21 cellular contexts compared by ENCODE assay signal in the genomic region with DNA sequence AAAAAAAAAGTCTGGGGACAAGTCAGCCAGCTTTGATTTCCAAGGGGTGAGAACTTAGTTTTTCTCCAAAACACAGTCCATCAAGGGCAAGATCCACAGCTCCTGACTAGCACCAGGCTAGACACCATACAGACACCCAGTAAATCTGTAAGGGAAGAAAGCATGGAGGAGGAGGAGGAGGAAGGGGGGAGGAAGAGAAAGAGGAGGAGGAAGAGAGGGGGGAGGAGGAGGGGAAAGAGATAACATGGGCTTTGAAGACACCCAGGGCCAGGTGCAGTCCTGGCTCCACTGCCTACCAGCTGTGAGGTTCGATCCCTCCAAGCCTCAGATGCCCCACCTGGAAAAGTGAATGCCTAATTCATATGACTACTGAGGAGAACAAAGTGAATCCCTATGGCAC. TPM values are rescaled to one million over a fixed set of nuclear protein-coding genes. Genes with fewer than 3 reads are reported as not detected.
DNase-seq lines count a peak whose midpoint lies in the region; ATAC-seq and TF ChIP-seq lines count a peak whose summit lies in the region.
"Had no signal": no experiment of that assay in that cellular context is flagged by ENCODE, and none has a peak within 500 bp of the region (broad histone marks: within the 10 kb centered on the region; RNA-seq: fewer than 3 reads in every experiment).

No MANE protein-coding gene starts in this region.

- H3K4me1 Mint-ChIP-seq in WTC11 = peaks cover 13% of the 10 kb centered on the region

- H4K20me1 ChIP-seq in BLaER1 (no peaks in the 10 kb centered on the region; the same call in 1 of the 2 replicates), osteoblast (ENCODE audit: insufficient read depth, low read length) (no peaks in the 10 kb centered on the region)

- H2AFZ ChIP-seq in osteoblast (ENCODE audit: low read length) = no peak overlapping the region

- H3K4me2 ChIP-seq in BLaER1 (peak overlapping the region; percentile 15), osteoblast (ENCODE audit: insufficient read depth, low read length) (no peak overlapping the region)

- no peaks in the 10 kb centered on the region for H3K79me2 ChIP-seq in osteoblast (ENCODE audit: insufficient read depth, low read length)

- DNase-seq in WTC11 (ENCODE audit: low spot score) = no peak
- DNase-seq in osteoblast (ENCODE audit: insufficient read length, low spot score, missing footprints) = peak; percentile 29
- DNase-seq in SKM-1 (lab: John Stamatoyannopoulos, UW; ENCODE audit: unreplicated experiment) = no peak
- no peak for DNase-seq in DMS79 (lab: John Stamatoyannopoulos, UW)
- DNase-seq in T-helper 2 cell = no peak
- DNase-seq: AML-193; CD4-positive, CD25-positive, alpha-beta regulatory T cell; DMS79 treated with DMSO at 0.1 percent for 48 hours; GOT3; Kasumi-1; NCI-H1417; NCI-H1694 treated with DMSO at 0.1 percent for 48 hours; NCI-H226; NCI-H510A treated with DMSO at 0.1 percent for 48 hours; NCI-H774; NK-92 treated with Interleukin-12 subunit alpha and Interleukin-12 subunit beta, amount 100 ng/mL, for 24 hours; SJCRH30; T-helper 1 cell had no signal

- H3K9ac ChIP-seq in BLaER1 = no peak overlapping the region

- peaks cover 51% of the 10 kb centered on the region for H3K36me3 Mint-ChIP-seq in WTC11

- H3K4me1 ChIP-seq in BLaER1 (peaks cover 53% of the 10 kb centered on the region), HEK293 (ENCODE audit: control insufficient read depth, insufficient read depth, low read length) (no peaks in the 10 kb centered on the region), osteoblast (ENCODE audit: insufficient read depth, low read length) (no peaks in the 10 kb centered on the region)
- H3K4me1 ChIP-seq: SJCRH30 had no signal

- H3K36me3 ChIP-seq in BLaER1 = peaks cover 57% of the 10 kb centered on the region
- H3K36me3 ChIP-seq in HEK293 (ENCODE audit: control insufficient read depth in 2 of 2, insufficient read depth in 1 of 2, low read length in 2 of 2) = peaks cover 3 to 12% of the 10 kb centered on the region in 2 experiments; a peak in 2 of 3 replicates
- H3K36me3 ChIP-seq in osteoblast (ENCODE audit: insufficient read depth, low read length) = no peaks in the 10 kb centered on the region
- H3K36me3 ChIP-seq: SJCRH30 had no signal

- H3K27ac Mint-ChIP-seq in WTC11 = peak overlapping the region; percentile 46; the same call in 1 of the 2 replicates

- POLR2A ChIA-PET in HEK293 (lab: Yijun Ruan, JAX) = no interaction called here
- POLR2A ChIA-PET in WTC11 (lab: Charles Lee) = interaction anchor here (0.7 kb wide), 1 partner anchor 218 kb away, joined by 6 read pairs; no protein-coding TSS in a partner anchor

- no peak for ATAC-seq in WTC11
- ATAC-seq: HCT116 had no signal

- H3K9me3 Mint-ChIP-seq in WTC11 = no peaks in the 10 kb centered on the region
- H3K9me3 Mint-ChIP-seq: CD4-positive, CD25-positive, alpha-beta regulatory T cell had no signal

- H3K4me3 Mint-ChIP-seq in WTC11 = no peak overlapping the region
- H3K4me3 Mint-ChIP-seq: CD4-positive, CD25-positive, alpha-beta regulatory T cell had no signal

- CTCF ChIA-PET in HEK293 (lab: Yijun Ruan, JAX) = interaction anchor here (0.6 to 1.6 kb wide), 4 partner anchors 10 to 227 kb away, joined by 3 to 6 read pairs (median 3); a partner anchor contains a TSS
- CTCF ChIA-PET in WTC11 (lab: Charles Lee) = interaction anchor here (1.4 kb wide), 1 partner anchor 9 kb away, joined by 9 read pairs; no protein-coding TSS in a partner anchor

- H3K27me3 ChIP-seq in BLaER1 (no peaks in the 10 kb centered on the region), osteoblast (ENCODE audit: insufficient read depth, low read length) (no peaks in the 10 kb centered on the region)
- H3K27me3 ChIP-seq: SJCRH30 had no signal

- H3K27me3 Mint-ChIP-seq in WTC11 (ENCODE audit: low read depth) = no peaks in the 10 kb centered on the region
- H3K27me3 Mint-ChIP-seq: CD4-positive, CD25-positive, alpha-beta regulatory T cell had no signal

- 0 out of 2 replicates have a peak overlapping the region, but pooled peaks have one; percentile 8 for H3K27ac ChIP-seq in BLaER1
- H3K27ac ChIP-seq in HEK293 (ENCODE audit: extremely low read depth, low read depth, low read length) = no peak overlapping the region
- H3K27ac ChIP-seq in osteoblast (ENCODE audit: low read depth, low read length) = no peak overlapping the region
- H3K27ac ChIP-seq: SJCRH30 had no signal

- H3K9me3 ChIP-seq in BLaER1 = no peaks in the 10 kb centered on the region; the same call in 1 of the 2 replicates
- no peaks in the 10 kb centered on the region for H3K9me3 ChIP-seq in HEK293 (ENCODE audit: control insufficient read depth, insufficient read depth, low read depth, low read length)
- no peaks in the 10 kb centered on the region for H3K9me3 ChIP-seq in osteoblast (ENCODE audit: low read depth, low read length)
- H3K9me3 ChIP-seq: SJCRH30 had no signal

- no peak for TF ChIP-seq CTCF in HEK293 (tag by site-specific recombination; IDR thresholded peaks at IDR 0.05)
- TF ChIP-seq CTCF in WTC11 (IDR thresholded peaks at IDR 0.05) = no peak
- no peak for TF ChIP-seq CTCF in osteoblast (IDR thresholded peaks at IDR 0.05; ENCODE audit: extremely low read depth, low read depth, low read length)

- H3K4me3 ChIP-seq in BLaER1 (no peak overlapping the region), HEK293 (ENCODE audit: low read depth, low read length) (no peak overlapping the region), osteoblast (ENCODE audit: insufficient read depth, low read length) (no peak overlapping the region)
- H3K4me3 ChIP-seq: SJCRH30 had no signal

TF ChIP-seq in HEK293, 187 proteins besides CTCF, POLR2A, EP300 and RAD21 (continues in another document):
- TF ChIP-seq EGR2 (tag by site-specific recombination; IDR thresholded peaks at IDR 0.05; ENCODE audit: low read depth) = peak; percentile 76; the same call in 1 of the 2 replicates
- TF ChIP-seq, protein P1, sequence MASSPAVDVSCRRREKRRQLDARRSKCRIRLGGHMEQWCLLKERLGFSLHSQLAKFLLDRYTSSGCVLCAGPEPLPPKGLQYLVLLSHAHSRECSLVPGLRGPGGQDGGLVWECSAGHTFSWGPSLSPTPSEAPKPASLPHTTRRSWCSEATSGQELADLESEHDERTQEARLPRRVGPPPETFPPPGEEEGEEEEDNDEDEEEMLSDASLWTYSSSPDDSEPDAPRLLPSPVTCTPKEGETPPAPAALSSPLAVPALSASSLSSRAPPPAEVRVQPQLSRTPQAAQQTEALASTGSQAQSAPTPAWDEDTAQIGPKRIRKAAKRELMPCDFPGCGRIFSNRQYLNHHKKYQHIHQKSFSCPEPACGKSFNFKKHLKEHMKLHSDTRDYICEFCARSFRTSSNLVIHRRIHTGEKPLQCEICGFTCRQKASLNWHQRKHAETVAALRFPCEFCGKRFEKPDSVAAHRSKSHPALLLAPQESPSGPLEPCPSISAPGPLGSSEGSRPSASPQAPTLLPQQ (tag by site-specific recombination; IDR thresholded peaks at IDR 0.05) = no peak
- TF ChIP-seq, protein P2, sequence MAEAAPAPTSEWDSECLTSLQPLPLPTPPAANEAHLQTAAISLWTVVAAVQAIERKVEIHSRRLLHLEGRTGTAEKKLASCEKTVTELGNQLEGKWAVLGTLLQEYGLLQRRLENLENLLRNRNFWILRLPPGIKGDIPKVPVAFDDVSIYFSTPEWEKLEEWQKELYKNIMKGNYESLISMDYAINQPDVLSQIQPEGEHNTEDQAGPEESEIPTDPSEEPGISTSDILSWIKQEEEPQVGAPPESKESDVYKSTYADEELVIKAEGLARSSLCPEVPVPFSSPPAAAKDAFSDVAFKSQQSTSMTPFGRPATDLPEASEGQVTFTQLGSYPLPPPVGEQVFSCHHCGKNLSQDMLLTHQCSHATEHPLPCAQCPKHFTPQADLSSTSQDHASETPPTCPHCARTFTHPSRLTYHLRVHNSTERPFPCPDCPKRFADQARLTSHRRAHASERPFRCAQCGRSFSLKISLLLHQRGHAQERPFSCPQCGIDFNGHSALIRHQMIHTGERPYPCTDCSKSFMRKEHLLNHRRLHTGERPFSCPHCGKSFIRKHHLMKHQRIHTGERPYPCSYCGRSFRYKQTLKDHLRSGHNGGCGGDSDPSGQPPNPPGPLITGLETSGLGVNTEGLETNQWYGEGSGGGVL (tag by site-specific recombination; IDR thresholded peaks at IDR 0.05) = peak; percentile 31; the same call in 1 of the 2 replicates

TF ChIP-seq in WTC11, 78 proteins besides CTCF, POLR2A, EP300 and RAD21 (continues in another document):
- no peak for TF ChIP-seq NFYB (CRISPR knock-in tag; conservative IDR thresholded peaks at IDR 0.05; ENCODE audit: low read depth)
- TF ChIP-seq, protein P3, sequence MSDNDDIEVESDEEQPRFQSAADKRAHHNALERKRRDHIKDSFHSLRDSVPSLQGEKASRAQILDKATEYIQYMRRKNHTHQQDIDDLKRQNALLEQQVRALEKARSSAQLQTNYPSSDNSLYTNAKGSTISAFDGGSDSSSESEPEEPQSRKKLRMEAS (CRISPR knock-in tag; IDR thresholded peaks at IDR 0.05) = no peak
- TF ChIP-seq GRHL2 (CRISPR knock-in tag; IDR thresholded peaks at IDR 0.05; ENCODE audit: insufficient replicate concordance, severe bottlenecking) = no peak
- TF ChIP-seq, protein P4, sequence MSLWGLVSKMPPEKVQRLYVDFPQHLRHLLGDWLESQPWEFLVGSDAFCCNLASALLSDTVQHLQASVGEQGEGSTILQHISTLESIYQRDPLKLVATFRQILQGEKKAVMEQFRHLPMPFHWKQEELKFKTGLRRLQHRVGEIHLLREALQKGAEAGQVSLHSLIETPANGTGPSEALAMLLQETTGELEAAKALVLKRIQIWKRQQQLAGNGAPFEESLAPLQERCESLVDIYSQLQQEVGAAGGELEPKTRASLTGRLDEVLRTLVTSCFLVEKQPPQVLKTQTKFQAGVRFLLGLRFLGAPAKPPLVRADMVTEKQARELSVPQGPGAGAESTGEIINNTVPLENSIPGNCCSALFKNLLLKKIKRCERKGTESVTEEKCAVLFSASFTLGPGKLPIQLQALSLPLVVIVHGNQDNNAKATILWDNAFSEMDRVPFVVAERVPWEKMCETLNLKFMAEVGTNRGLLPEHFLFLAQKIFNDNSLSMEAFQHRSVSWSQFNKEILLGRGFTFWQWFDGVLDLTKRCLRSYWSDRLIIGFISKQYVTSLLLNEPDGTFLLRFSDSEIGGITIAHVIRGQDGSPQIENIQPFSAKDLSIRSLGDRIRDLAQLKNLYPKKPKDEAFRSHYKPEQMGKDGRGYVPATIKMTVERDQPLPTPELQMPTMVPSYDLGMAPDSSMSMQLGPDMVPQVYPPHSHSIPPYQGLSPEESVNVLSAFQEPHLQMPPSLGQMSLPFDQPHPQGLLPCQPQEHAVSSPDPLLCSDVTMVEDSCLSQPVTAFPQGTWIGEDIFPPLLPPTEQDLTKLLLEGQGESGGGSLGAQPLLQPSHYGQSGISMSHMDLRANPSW (CRISPR knock-in tag; conservative IDR thresholded peaks at IDR 0.05; ENCODE audit: low read depth) = no peak
- TF ChIP-seq MYBL2 (CRISPR knock-in tag; IDR thresholded peaks at IDR 0.05) = no peak
- TF ChIP-seq ETV6 (CRISPR knock-in tag; IDR thresholded peaks at IDR 0.05) = no peak
- no peak for TF ChIP-seq HMGA2 (CRISPR knock-in tag; IDR thresholded peaks at IDR 0.05)
- TF ChIP-seq NFE2L1 (CRISPR knock-in tag; IDR thresholded peaks at IDR 0.05) = no peak
- no peak for TF ChIP-seq TCF7 (CRISPR knock-in tag; IDR thresholded peaks at IDR 0.05; ENCODE audit: low read depth)
- TF ChIP-seq FOXJ3 (CRISPR knock-in tag; IDR thresholded peaks at IDR 0.05; ENCODE audit: borderline replicate concordance) = no peak

RNA-seq across cellular contexts. Expression of a gene that starts 18.3 kb away (rescaled TPM):
- 147 to 155 TPM (median 152 TPM) in 3 replicates for total RNA-seq in WTC11 (2021)
- 29.8 and 32.6 TPM in 2 replicates for total RNA-seq in osteoblast
